9 cellular contexts compared by ENCODE assay signal in genomic region chr2:132651115-132652099, GRCh38. TPM values are rescaled to one million over a fixed set of nuclear protein-coding genes. Genes with fewer than 3 reads are reported as not detected.
A peak's percentile ranks its signal among the peaks of the same experiment; 100 is the strongest.
DNase-seq lines count a peak whose midpoint lies in the region; ATAC-seq, FAIRE-seq and TF ChIP-seq lines count a peak whose summit lies in the region.
"Had no signal": no experiment of that assay in that cellular context is flagged by ENCODE, and none has a peak within 500 bp of the region (broad histone marks: within the 10 kb centered on the region; RNA-seq: fewer than 3 reads in every experiment).

No MANE protein-coding gene starts in this region.

- H3K4me3 Mint-ChIP-seq in stimulated activated memory B cell treated with anti-CD40 and anti-IgM and Interleukin-4, amounts not matched to agents 10 μg/mL and 1 μg/mL and 100 μg/mL, for 72 hours: no peak overlapping the region

- H3K9me2 ChIP-seq in Karpas-422 (replicated peaks; ENCODE audit: insufficient read depth, low read length): no peaks in the 10 kb centered on the region

- peaks cover 31% of the 10 kb centered on the region for H3K27me3 Mint-ChIP-seq in stimulated activated memory B cell treated with anti-CD40 and anti-IgM and Interleukin-4, amounts not matched to agents 10 μg/mL and 1 μg/mL and 100 μg/mL, for 72 hours

- no peaks in the 10 kb centered on the region for H3K79me2 ChIP-seq in Karpas-422 (ENCODE audit: low read length)

- H3K4me1 ChIP-seq in foreskin keratinocyte: no peaks in the 10 kb centered on the region
- H3K4me1 ChIP-seq in small intestine (ENCODE audit: control insufficient read depth in 2 of 2, insufficient read depth in 1 of 2, low read depth in 1 of 2, low read length in 1 of 2): no peaks in the 10 kb centered on the region
- peaks cover 32% of the 10 kb centered on the region for H3K4me1 ChIP-seq in Karpas-422 (ENCODE audit: low read length)

- H3K27ac Mint-ChIP-seq in stimulated activated memory B cell treated with anti-CD40 and anti-IgM and Interleukin-4, amounts not matched to agents 10 μg/mL and 1 μg/mL and 100 μg/mL, for 72 hours: no peak overlapping the region

- ATAC-seq in GM19372 (IDR thresholded peaks at IDR 0.05; ENCODE audit: low read depth, unreplicated experiment): peak; percentile 56
- peak; percentile 45 for ATAC-seq in foreskin keratinocyte
- ATAC-seq in stimulated activated memory B cell treated with anti-CD40 and anti-IgM and Interleukin-4, amounts not matched to agents 10 μg/mL and 1 μg/mL and 100 μg/mL, for 72 hours: no peak

- no peaks in the 10 kb centered on the region for H3K36me3 Mint-ChIP-seq in stimulated activated memory B cell treated with anti-CD40 and anti-IgM and Interleukin-4, amounts not matched to agents 10 μg/mL and 1 μg/mL and 100 μg/mL, for 72 hours

- H3K9me3 ChIP-seq in small intestine (ENCODE audit: control insufficient read depth, low read depth) (no peaks in the 10 kb centered on the region), Karpas-422 (ENCODE audit: low read length) (no peaks in the 10 kb centered on the region)

- no peaks in the 10 kb centered on the region for H3K27me3 ChIP-seq in foreskin keratinocyte
- H3K27me3 ChIP-seq in small intestine (ENCODE audit: control insufficient read depth in 2 of 2, insufficient read depth in 2 of 2, low read length in 2 of 2): no peaks in the 10 kb centered on the region
- H3K27me3 ChIP-seq in Karpas-422 (ENCODE audit: low read length): no peaks in the 10 kb centered on the region

- no peaks in the 10 kb centered on the region for H3K4me1 Mint-ChIP-seq in stimulated activated memory B cell treated with anti-CD40 and anti-IgM and Interleukin-4, amounts not matched to agents 10 μg/mL and 1 μg/mL and 100 μg/mL, for 72 hours

- H3K4me3 ChIP-seq in small intestine (ENCODE audit: low read depth in 1 of 2, low read length in 2 of 2) (no peak overlapping the region), Karpas-422 (ENCODE audit: low read length) (no peak overlapping the region)

- H2AFZ ChIP-seq in Karpas-422 (ENCODE audit: low read length): no peak overlapping the region

- FAIRE-seq in small intestine (lab: Jason Lieb, UNC): no peak

- WGBS in small intestine, 3 donors: 71 to 86% (median 81%) methylated on average over 13 of the region's 13 CpGs

- H3K9ac ChIP-seq in Karpas-422 (ENCODE audit: low read length): no peak overlapping the region

- H3K27ac ChIP-seq in foreskin keratinocyte: no peak overlapping the region
- no peak overlapping the region for H3K27ac ChIP-seq in small intestine (ENCODE audit: low read depth in 1 of 2, low read length in 1 of 2)
- no peak overlapping the region for H3K27ac ChIP-seq in Karpas-422 (ENCODE audit: low read length)

- H3K9me3 Mint-ChIP-seq in stimulated activated memory B cell treated with anti-CD40 and anti-IgM and Interleukin-4, amounts not matched to agents 10 μg/mL and 1 μg/mL and 100 μg/mL, for 72 hours: no peaks in the 10 kb centered on the region

- H3K36me3 ChIP-seq in small intestine (ENCODE audit: control insufficient read depth in 2 of 2, insufficient read depth in 2 of 2, low read length in 2 of 2) (no peaks in the 10 kb centered on the region), Karpas-422 (ENCODE audit: insufficient read depth, low read length) (no peaks in the 10 kb centered on the region)

- peak; percentile 53 for DNase-seq in OCI-M1 (lab: John Stamatoyannopoulos, UW)
- DNase-seq in foreskin keratinocyte: peak in 1 of 2 donors; percentile 1
- DNase-seq in small intestine: peak; percentile 25
- no peak for DNase-seq in NOMO-1 treated with dmso at 0.1 percent for 144 hours (lab: John Stamatoyannopoulos, UW; ENCODE audit: unreplicated experiment)
- DNase-seq in Karpas-422: no peak
- DNase-seq in stimulated activated naive CD4-positive, alpha-beta T cell (lab: John Stamatoyannopoulos, UW): no peak
- DNase-seq: kidney glomerular epithelial cell had no signal

- no peak overlapping the region for H3K4me2 ChIP-seq in Karpas-422 (ENCODE audit: low read depth, low read length, poor library complexity, severe bottlenecking)

- TF ChIP-seq CTCF in foreskin keratinocyte (conservative IDR thresholded peaks at IDR 0.05): peak; percentile 47

- H4K20me1 ChIP-seq in Karpas-422 (ENCODE audit: insufficient read depth, low read depth, low read length): no peaks in the 10 kb centered on the region

RNA-seq across cellular contexts. Expression of gene LYPD1, which starts 18.6 kb away (rescaled TPM):
- total RNA-seq in foreskin keratinocyte: not detected in 2 replicates
- polyA plus RNA-seq in foreskin keratinocyte (0.03 TPM in 1 of 2 replicates, not detected in the other), small intestine (under 1 TPM in 1 of 3 donors, not detected in 2; 0.87 TPM)
- 0.29 TPM in 1 of 2 replicates, not detected in the other for total RNA-seq in Karpas-422 (2014; rRNA removed; shearing (Covaris generic); ENCODE audit: low replicate concordance)

Comparison
In these comparisons a context has a peak if more than half of its experiments do, and no peak if none do; other contexts are left out.
1. DNase-seq: peak in OCI-M1 (single experiment) and small intestine (single experiment); none in NOMO-1 treated with dmso at 0.1 percent for 144 hours (single experiment), Karpas-422 (single experiment) and stimulated activated naive CD4-positive, alpha-beta T cell (0 of 6).